In genomic region chrX:16665089-16665488, GRCh38 we compare ENCODE assay signal across 2 cellular contexts.
TF ChIP-seq lines count a peak whose summit lies in the region.

No MANE protein-coding gene starts in this region.

TF ChIP-seq in A549, 52 proteins besides CTCF, POLR2A, EP300 and RAD21:
- TF ChIP-seq HMGXB4 (CRISPR knock-in tag; IDR thresholded peaks at IDR 0.05; ENCODE audit: borderline replicate concordance) = no peak
- no peak for TF ChIP-seq CBX8 (IDR thresholded peaks at IDR 0.05)
- TF ChIP-seq CEBPB (IDR thresholded peaks at IDR 0.05) = no peak
TF ChIP-seq in A549: peak in this region for 0.

TF ChIP-seq in K562, 482 proteins besides CTCF, POLR2A, EP300 and RAD21:
- TF ChIP-seq JUND (IDR thresholded peaks at IDR 0.05; ENCODE audit: borderline replicate concordance, low read depth, low read length) = no peak
- peak; percentile 36; the same call in 1 of the 3 replicates for TF ChIP-seq JUND (tag; IDR thresholded peaks at IDR 0.05; ENCODE audit: borderline replicate concordance, low read depth, low read length)
- TF ChIP-seq TEAD1 (CRISPR knock-in tag; IDR thresholded peaks at IDR 0.05) = no peak
